Comparison of ENCODE assay signal across 8 cellular contexts in the genomic region with DNA sequence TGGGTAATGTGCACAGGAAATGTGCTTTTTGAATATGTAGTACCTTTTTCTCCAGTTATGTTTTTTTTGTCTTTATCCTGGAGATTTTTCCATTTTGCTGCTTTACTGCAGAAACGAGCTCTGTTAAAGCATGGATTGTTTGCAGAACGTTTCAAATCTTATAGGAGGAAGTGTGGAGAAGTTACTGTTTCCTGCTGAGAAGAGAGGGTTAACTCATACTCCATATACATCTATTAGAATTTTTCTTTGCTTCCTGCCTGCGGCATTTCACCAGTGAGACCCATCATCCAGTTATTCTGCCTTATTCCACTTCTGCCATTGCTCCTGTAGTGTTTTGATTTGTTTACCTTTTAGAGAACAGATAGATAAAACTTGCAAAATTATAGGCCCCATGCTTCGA. TPM values are rescaled to one million over a fixed set of nuclear protein-coding genes. Genes with fewer than 3 reads are reported as not detected.
DNase-seq lines count a peak whose midpoint lies in the region; ATAC-seq and TF ChIP-seq lines count a peak whose summit lies in the region.

No MANE protein-coding gene starts in this region.

- peak overlapping the region; percentile 94 for H3K4me3 Mint-ChIP-seq in Calu3 (ENCODE audit: low read depth, unreplicated experiment)

- TF ChIP-seq CTCF in Calu3 (IDR thresholded peaks at IDR 0.05; ENCODE audit: unreplicated experiment): no peak
- TF ChIP-seq CTCF in astrocyte of the spinal cord (IDR thresholded peaks at IDR 0.05; ENCODE audit: low read depth, low read length): no peak
- TF ChIP-seq CTCF in lung (IDR thresholded peaks at IDR 0.05; ENCODE audit: control extremely low read depth, extremely low read depth): no peak

- H3K36me3 ChIP-seq in lung (ENCODE audit: control insufficient read depth in 2 of 2, insufficient read depth in 2 of 2, low read length in 2 of 2): no peaks in the 10 kb centered on the region

- in situ Hi-C loops in astrocyte of the spinal cord (cut with HindIII; ENCODE audit: low sequenced_read_pairs): no loop called here

- H3K27me3 Mint-ChIP-seq in Calu3 (ENCODE audit: unreplicated experiment): no peaks in the 10 kb centered on the region

- no peaks in the 10 kb centered on the region for H3K4me1 ChIP-seq in lung (ENCODE audit: control insufficient read depth in 2 of 2, insufficient read depth in 2 of 2, low read length in 2 of 2)

- no peaks in the 10 kb centered on the region for H3K9me3 Mint-ChIP-seq in Calu3 (ENCODE audit: low read depth, unreplicated experiment)

- H3K27me3 ChIP-seq in lung (ENCODE audit: control insufficient read depth, insufficient read depth): no peaks in the 10 kb centered on the region

- CTCF ChIA-PET in Calu3 (lab: Charles Lee): no interaction called here

- BruUV-seq in Calu3 (replicated peaks; lab: Mats Ljungman, UMichigan): no TSS peak

- DNase-seq in Calu3 (no peak), LHCN-M2 (ENCODE audit: low read depth) (peak; percentile 1), astrocyte of the spinal cord (ENCODE audit: low read depth, low spot score) (no peak), lung (ENCODE audit: low spot score) (no peak), SK-N-DZ (ENCODE audit: low spot score) (no peak), NCI-H1092 treated with DMSO at 0.1 percent for 48 hours (lab: John Stamatoyannopoulos, UW) (no peak), NCI-H748 (lab: John Stamatoyannopoulos, UW; ENCODE audit: unreplicated experiment) (no peak), NCI-H187 treated with DMSO at 0.1 percent for 48 hours (lab: John Stamatoyannopoulos, UW) (no peak)

- H3K27ac Mint-ChIP-seq in Calu3 (ENCODE audit: unreplicated experiment): peak overlapping the region; percentile 99

- peak overlapping the region in 1 of 2 donors; percentile 97 for H3K27ac ChIP-seq in lung (ENCODE audit: low read depth in 1 of 2, low read length in 1 of 2)

- H3K4me1 Mint-ChIP-seq in Calu3 (ENCODE audit: low read depth, unreplicated experiment): peaks cover 24% of the 10 kb centered on the region

- 0 to 3% methylated on average over 4 of the region's 4 CpGs for WGBS in lung, 2 donors

- H3K9me3 ChIP-seq in lung (ENCODE audit: control insufficient read depth in 2 of 2, insufficient read depth in 1 of 2, low read length in 1 of 2): no peaks in the 10 kb centered on the region

- no peak for ATAC-seq in lung (ENCODE audit: insufficient read depth, low FRiP score)

- peak overlapping the region; percentile 94 for H3K4me3 ChIP-seq in astrocyte of the spinal cord (ENCODE audit: low read depth, low read length)
- H3K4me3 ChIP-seq in lung: peak overlapping the region; percentile 55

- intact Hi-C loops in Calu3 (cut with micrococcal nuclease; ENCODE audit: unreplicated experiment): loop anchor here (2.0 kb wide), 2 partner anchors 45 to 65 kb away; no protein-coding TSS in a partner anchor

- H3K36me3 Mint-ChIP-seq in Calu3 (ENCODE audit: insufficient read depth, unreplicated experiment): peaks cover 66% of the 10 kb centered on the region

RNA-seq across cellular contexts. Expression of gene RPRD2, which starts 2.0 kb away (rescaled TPM):
- total RNA-seq in Calu3 (2022) (36.6 and 37.8 TPM in 2 replicates), LHCN-M2 (2014; rRNA removed) (10.8 and 13.4 TPM in 2 replicates), lung (10 to 100 TPM; 22.2 to 27.8 TPM)
- 8.3 TPM for polyA plus RNA-seq in LHCN-M2 (2012)
- 1 to 10 TPM; 7.1 to 7.2 TPM for polyA plus RNA-seq in lung
- polyA plus RNA-seq in SK-N-DZ (2014; cell fraction: cytosol; rRNA removed): 10.5 and 10.8 TPM in 2 replicates
- polyA plus RNA-seq in SK-N-DZ (2014; cell fraction: nucleus; rRNA removed): 3.5 and 7.6 TPM in 2 replicates

RNA-seq across cellular contexts. Expression of gene PRPF3, which starts 44.6 kb away (rescaled TPM):
- total RNA-seq in Calu3 (2022) (82.7 and 102 TPM in 2 replicates), LHCN-M2 (2014; rRNA removed) (34.7 and 41.8 TPM in 2 replicates), lung (10 to 100 TPM; 52.8 to 89.6 TPM)
- 23.5 TPM for polyA plus RNA-seq in LHCN-M2 (2012)
- polyA plus RNA-seq in lung: 10 to 100 TPM; 33.2 to 36.8 TPM
- 102 and 106 TPM in 2 replicates for polyA plus RNA-seq in SK-N-DZ (2014; cell fraction: cytosol; rRNA removed)
- 226 and 262 TPM in 2 replicates for polyA plus RNA-seq in SK-N-DZ (2014; cell fraction: nucleus; rRNA removed)
